14 cellular contexts compared by ENCODE assay signal in genomic region chr2:67825476-67825875, GRCh38.
DNase-seq lines count a peak whose midpoint lies in the region; ATAC-seq and TF ChIP-seq lines count a peak whose summit lies in the region.
"Had no signal": no experiment of that assay in that cellular context is flagged by ENCODE, and none has a peak within 500 bp of the region (broad histone marks: within the 10 kb centered on the region; RNA-seq: fewer than 3 reads in every experiment).

No MANE protein-coding gene starts in this region.

- peak; percentile 53 for ATAC-seq in IMR-90 (ENCODE audit: low read depth)
- ATAC-seq: Right ventricle myocardium inferior had no signal

- peak overlapping the region; percentile 81 for H2BK20ac ChIP-seq in IMR-90 (ENCODE audit: low read depth, low read length)

- H3K27me3 Mint-ChIP-seq in CD14-positive monocyte (ENCODE audit: low read depth in 3 of 3): peaks cover 0 to 4% (median 3%) of the 10 kb centered on the region in 3 donors
- peaks cover 3% of the 10 kb centered on the region for H3K27me3 Mint-ChIP-seq in activated naive CD4-positive, alpha-beta T cell treated with anti-CD3 and anti-CD28 coated beads for 36 hours (ENCODE audit: low read depth)

- H3K4me3 ChIP-seq in IMR-90 (ENCODE audit: insufficient read depth, low read depth, low read length) (no peak overlapping the region), astrocyte of the spinal cord (ENCODE audit: low read depth, low read length) (no peak overlapping the region)

- no peaks in the 10 kb centered on the region for H3K36me3 ChIP-seq in IMR-90 (ENCODE audit: control insufficient read depth, insufficient read depth, low read length)

- peak overlapping the region; percentile 49; the same call in 1 of the 2 replicates for H3K14ac ChIP-seq in IMR-90 (replicated peaks; ENCODE audit: low read depth, low read length)

- in situ Hi-C loops in IMR-90 (cut with MboI; ENCODE audit: low sequenced_read_pairs): loop anchor here (25.0 kb wide), 1 partner anchor 338 kb away; no protein-coding TSS in a partner anchor
- in situ Hi-C loops in astrocyte of the spinal cord (cut with HindIII; ENCODE audit: low sequenced_read_pairs): no loop called here

- peak overlapping the region; percentile 77 for H2BK5ac ChIP-seq in IMR-90 (ENCODE audit: low read depth, low read length, poor library complexity, severe bottlenecking)

- peaks cover 10% of the 10 kb centered on the region for H3K4me1 ChIP-seq in IMR-90 (ENCODE audit: control insufficient read depth, insufficient read depth, low read length)

- peak overlapping the region; percentile 52; the same call in 1 of the 2 replicates for H3K23ac ChIP-seq in IMR-90 (ENCODE audit: low read depth, low read length)

- POLR2A ChIA-PET in IMR-90 (lab: Charles Lee; ENCODE audit: unreplicated experiment): no interaction called here

- peak overlapping the region; percentile 1; the same call in 1 of the 2 replicates for H4K5ac ChIP-seq in IMR-90 (ENCODE audit: low read depth, low read length)

- intact Hi-C loops in IMR-90 (cut with micrococcal nuclease) (no loop called here), CD14-positive monocyte (cut with micrococcal nuclease) (no loop called here), head of caudate nucleus (cut with DNase I) (no loop called here)
- intact Hi-C loops in activated naive CD4-positive, alpha-beta T cell treated with anti-CD3 and anti-CD28 coated beads for 36 hours (cut with micrococcal nuclease): no loop called here

- H3K4me1 Mint-ChIP-seq in CD14-positive monocyte: no peaks in the 10 kb centered on the region
- H3K4me1 Mint-ChIP-seq in activated naive CD4-positive, alpha-beta T cell treated with anti-CD3 and anti-CD28 coated beads for 36 hours (ENCODE audit: low read depth): no peaks in the 10 kb centered on the region

- H3K27ac ChIP-seq in IMR-90 (ENCODE audit: insufficient read depth, low read length): peak overlapping the region; percentile 63
- H3K27ac ChIP-seq: KMS-11 had no signal

- H3K9me3 ChIP-seq in IMR-90 (ENCODE audit: control insufficient read depth, insufficient read depth, low read length): no peaks in the 10 kb centered on the region

- H2BK15ac ChIP-seq in IMR-90 (ENCODE audit: low read depth, low read length): peak overlapping the region; percentile 60; the same call in 1 of the 3 replicates

- H3K4ac ChIP-seq in IMR-90 (ENCODE audit: low read depth, low read length): peak overlapping the region; percentile 73; the same call in 1 of the 2 replicates

- H3K9me3 Mint-ChIP-seq in CD14-positive monocyte: peaks cover 3 to 9% (median 6%) of the 10 kb centered on the region in 7 donors
- no peaks in the 10 kb centered on the region for H3K9me3 Mint-ChIP-seq in activated naive CD4-positive, alpha-beta T cell treated with anti-CD3 and anti-CD28 coated beads for 36 hours

- peak overlapping the region; percentile 2; the same call in 1 of the 2 replicates for H3K56ac ChIP-seq in IMR-90 (ENCODE audit: extremely low read depth, insufficient read depth, low read length)

- H4K91ac ChIP-seq in IMR-90 (ENCODE audit: insufficient read depth, low read depth, low read length): peak overlapping the region; percentile 57; the same call in 1 of the 2 replicates

- BruUV-seq in IMR-90 (replicated peaks; lab: Mats Ljungman, UMichigan): no TSS peak

- H3K9me1 ChIP-seq in IMR-90 (ENCODE audit: insufficient read depth, low read length): 0 out of 2 replicates have a peak, but pooled peaks cover 4% of the 10 kb centered on the region

- TF ChIP-seq POLR2A in IMR-90 (IDR thresholded peaks at IDR 0.05; ENCODE audit: low read depth, low read length): no peak

- no peak overlapping the region for H3K27ac Mint-ChIP-seq in CD14-positive monocyte
- H3K27ac Mint-ChIP-seq in activated naive CD4-positive, alpha-beta T cell treated with anti-CD3 and anti-CD28 coated beads for 36 hours: no peak overlapping the region

- peak overlapping the region; percentile 82 to 85; a peak in 3 of 4 replicates for H4K8ac ChIP-seq in IMR-90 (ENCODE audit: low read depth in 2 of 2, low read length in 2 of 2)

- dilution Hi-C loops in IMR-90 (cut with HindIII; ENCODE audit: low sequenced_read_pairs, unreplicated experiment): no loop called here

- H2AFZ ChIP-seq in IMR-90 (replicated peaks; ENCODE audit: low read length, poor library complexity): no peak overlapping the region

- DNase-seq in AG08395 (ENCODE audit: low spot score) (peak; percentile 40), IMR-90 (peak; percentile 82), astrocyte of the spinal cord (ENCODE audit: low read depth, low spot score) (peak; percentile 56), kidney tubule cell (ENCODE audit: low spot score) (peak; percentile 86), CD14-positive monocyte (ENCODE audit: low spot score) (no peak), head of caudate nucleus (no peak)
- DNase-seq in activated naive CD4-positive, alpha-beta T cell treated with anti-CD3 and anti-CD28 coated beads for 36 hours: no peak
- DNase-seq in stimulated activated naive CD4-positive, alpha-beta T cell (lab: John Stamatoyannopoulos, UW): no peak
- DNase-seq: activated CD4-positive, alpha-beta T cell treated with anti-CD3 and anti-CD28 coated beads, Interleukin-2, amount 50 U/mL, for 1 hour; activated gamma-delta T cell treated with Interleukin-2 at 50 U/mL for 16 hours; cortex of kidney; H7 had no signal

- peaks cover 0 to 8% of the 10 kb centered on the region in 2 experiments; a peak in 1 of 4 replicates for H3K79me1 ChIP-seq in IMR-90 (ENCODE audit: low read depth in 1 of 2, low read length in 2 of 2)

- H3K36me3 Mint-ChIP-seq in CD14-positive monocyte: no peaks in the 10 kb centered on the region
- H3K36me3 Mint-ChIP-seq in activated naive CD4-positive, alpha-beta T cell treated with anti-CD3 and anti-CD28 coated beads for 36 hours (ENCODE audit: low read depth): no peaks in the 10 kb centered on the region

- TF ChIP-seq CTCF in IMR-90 (conservative IDR thresholded peaks at IDR 0.05; ENCODE audit: low read depth, low read length) (no peak), astrocyte of the spinal cord (IDR thresholded peaks at IDR 0.05; ENCODE audit: low read depth, low read length) (no peak), CD14-positive monocyte (IDR thresholded peaks at IDR 0.05) (no peak)

- no CpG with 5 or more reads among the region's 2 CpGs for WGBS in IMR-90 (ENCODE audit: extremely low coverage in 2 of 2, insufficient read length in 1 of 2), 2 experiments

- H2AK5ac ChIP-seq in IMR-90 (ENCODE audit: low read depth, low read length): peak overlapping the region; percentile 45; the same call in 1 of the 2 replicates

- H3K18ac ChIP-seq in IMR-90 (ENCODE audit: low read depth, low read length): peak overlapping the region; percentile 75; the same call in 1 of the 2 replicates

- no peaks in the 10 kb centered on the region for H3K27me3 ChIP-seq in IMR-90 (ENCODE audit: control insufficient read depth, insufficient read depth, low read length)

- H3K4me2 ChIP-seq in IMR-90 (ENCODE audit: low read depth, low read length): peak overlapping the region; percentile 60; the same call in 1 of the 2 replicates
- H3K4me2 ChIP-seq: KMS-11 had no signal

- H4K20me1 ChIP-seq in IMR-90 (ENCODE audit: insufficient read depth, low read length): no peaks in the 10 kb centered on the region

- CTCF ChIA-PET in IMR-90 (lab: Yijun Ruan, JAX): no interaction called here
- CTCF ChIA-PET in activated naive CD4-positive, alpha-beta T cell treated with anti-CD3 and anti-CD28 coated beads for 36 hours (lab: Charles Lee): no interaction called here

- H2BK120ac ChIP-seq in IMR-90 (ENCODE audit: low read depth, low read length): peak overlapping the region; percentile 82

- H3K4me3 Mint-ChIP-seq in CD14-positive monocyte: no peak overlapping the region
- no peak overlapping the region for H3K4me3 Mint-ChIP-seq in activated naive CD4-positive, alpha-beta T cell treated with anti-CD3 and anti-CD28 coated beads for 36 hours

- no peak overlapping the region for H3K9ac ChIP-seq in IMR-90 (ENCODE audit: low read depth, low read length)
- H3K9ac ChIP-seq: KMS-11 had no signal

- H2AK9ac ChIP-seq in IMR-90 (replicated peaks; ENCODE audit: low read depth, low read length, poor library complexity): no peak overlapping the region

- TF ChIP-seq RAD21 in IMR-90 (IDR thresholded peaks at IDR 0.05; ENCODE audit: low read length): no peak

TF ChIP-seq in IMR-90, 13 proteins besides CTCF, POLR2A, EP300 and RAD21:
- TF ChIP-seq CHD1 (IDR thresholded peaks at IDR 0.05; ENCODE audit: low read depth, low read length) (no peak), MAFK (IDR thresholded peaks at IDR 0.05; ENCODE audit: low read depth, low read length) (peak; percentile 59), MAZ (IDR thresholded peaks at IDR 0.05; ENCODE audit: borderline replicate concordance, low read depth, low read length) (no peak), BHLHE40 (IDR thresholded peaks at IDR 0.05; ENCODE audit: low read depth, low read length) (peak; percentile 29; the same call in 1 of the 2 replicates), FOS (IDR thresholded peaks at IDR 0.05; ENCODE audit: low read depth, low read length) (peak; percentile 79; the same call in 1 of the 2 replicates), NFE2L2 (IDR thresholded peaks at IDR 0.05; ENCODE audit: low read depth, low read length) (0 out of 2 replicates have a peak, but pooled peaks have one; percentile 23)
TF ChIP-seq in IMR-90: peak in this region for 4.

Comparison
In these comparisons a context has a peak if more than half of its experiments do, and no peak if none do; other contexts are left out.
1. DNase-seq: peak in AG08395 (single experiment), IMR-90 (single experiment), astrocyte of the spinal cord (single experiment) and kidney tubule cell (single experiment); none in CD14-positive monocyte (single experiment), activated naive CD4-positive, alpha-beta T cell treated with anti-CD3 and anti-CD28 coated beads for 36 hours (single experiment), head of caudate nucleus (0 of 42) and stimulated activated naive CD4-positive, alpha-beta T cell (0 of 6).